17 cellular contexts compared by ENCODE assay signal in genomic region chr3:106438916-106439315, GRCh38.
DNase-seq lines count a peak whose midpoint lies in the region; ATAC-seq, FAIRE-seq and TF ChIP-seq lines count a peak whose summit lies in the region.
"Had no signal": no experiment of that assay in that cellular context is flagged by ENCODE, and none has a peak within 500 bp of the region (broad histone marks: within the 10 kb centered on the region; RNA-seq: fewer than 3 reads in every experiment).

No MANE protein-coding gene starts in this region.

- H3K27ac ChIP-seq in thyroid gland = no peak overlapping the region
- H3K27ac ChIP-seq: SJCRH30 had no signal

- H3K4me3 ChIP-seq in thyroid gland (replicated peaks in 1 of 3) = no peak overlapping the region
- H3K4me3 ChIP-seq: HAP-1, SJCRH30 had no signal

- FAIRE-seq in D721Med (lab: Jason Lieb, UNC) = peak; percentile 95

- no peaks in the 10 kb centered on the region for H3K9me3 ChIP-seq in thyroid gland
- H3K9me3 ChIP-seq: HAP-1, SJCRH30 had no signal

- TF ChIP-seq CTCF in D721Med (IDR thresholded peaks at IDR 0.05; ENCODE audit: insufficient read depth, missing control alignments) = no peak
- TF ChIP-seq CTCF in thyroid gland (IDR thresholded peaks at IDR 0.05) = no peak

- ATAC-seq in HG02970 (IDR thresholded peaks at IDR 0.05; ENCODE audit: low FRiP score, unreplicated experiment) = no peak

- intact Hi-C loops in thyroid gland (cut with DNase I) = no loop called here

- H3K4me1 ChIP-seq in thyroid gland = no peaks in the 10 kb centered on the region
- H3K4me1 ChIP-seq: HAP-1, SJCRH30 had no signal

- no peaks in the 10 kb centered on the region for H3K27me3 ChIP-seq in thyroid gland
- H3K27me3 ChIP-seq: SJCRH30 had no signal

- TF ChIP-seq POLR2A in thyroid gland (IDR thresholded peaks at IDR 0.05) = no peak

- WGBS in thyroid gland, 2 donors = 92 to 96% methylated on average over 1 of the region's 1 CpG

- DNase-seq in D721Med (ENCODE audit: insufficient read length, low spot score) = no peak
- peak; percentile 75 for DNase-seq in NCI-H1436 (lab: John Stamatoyannopoulos, UW)
- peak; percentile 96 to 97 for DNase-seq in NCI-H524 (lab: John Stamatoyannopoulos, UW)
- peak; percentile 24 for DNase-seq in SK-N-DZ (ENCODE audit: low spot score)
- no peak for DNase-seq in effector CD4-positive, alpha-beta T cell
- no peak for DNase-seq in activated effector memory CD4-positive, alpha-beta T cell treated with anti-CD3 and anti-CD28 coated beads, Interleukin-2, amount 50 U/mL, for 16 hours
- no peak for DNase-seq in thyroid gland
- DNase-seq: AML-193; CD4-positive, CD25-positive, alpha-beta regulatory T cell; NCI-H2029; NCI-H226; OCI-M1; RPMI8226; SJCRH30; SW 1271 had no signal

- H3K36me3 ChIP-seq in thyroid gland = no peaks in the 10 kb centered on the region
- H3K36me3 ChIP-seq: HAP-1, SJCRH30 had no signal

Comparison
In these comparisons a context has a peak if more than half of its experiments do, and no peak if none do; other contexts are left out.
1. DNase-seq: peak in NCI-H1436 (single experiment), NCI-H524 (2 of 2) and SK-N-DZ (single experiment); none in D721Med (single experiment), effector CD4-positive, alpha-beta T cell (single experiment), activated effector memory CD4-positive, alpha-beta T cell treated with anti-CD3 and anti-CD28 coated beads, Interleukin-2, amount 50 U/mL, for 16 hours (single experiment) and thyroid gland (0 of 2).